1 cellular context compared by ENCODE assay signal in genomic region chr15:52294881-52295420, GRCh38.
A peak's percentile ranks its signal among the peaks of the same experiment; 100 is the strongest.
TF ChIP-seq lines count a peak whose summit lies in the region.

No MANE protein-coding gene starts in this region.

TF ChIP-seq in HepG2, 621 proteins besides CTCF, POLR2A, EP300 and RAD21 (continued from another document and continues in another):
- TF ChIP-seq ATRX (CRISPR knock-in tag; IDR thresholded peaks at IDR 0.05; ENCODE audit: borderline replicate concordance) (no peak), ZFP41 (CRISPR knock-in tag; IDR thresholded peaks at IDR 0.05; ENCODE audit: borderline replicate concordance) (0 out of 2 replicates have a peak, but pooled peaks have one; percentile 9), ZNF709 (CRISPR knock-in tag; IDR thresholded peaks at IDR 0.05) (no peak), ATF4 (CRISPR knock-in tag; IDR thresholded peaks at IDR 0.05) (no peak), ZNF768 (CRISPR knock-in tag; IDR thresholded peaks at IDR 0.05) (no peak), NR3C1 (CRISPR knock-in tag; IDR thresholded peaks at IDR 0.05) (no peak), MAZ (IDR thresholded peaks at IDR 0.05; ENCODE audit: borderline replicate concordance, low read depth, low read length) (no peak; the same call in 1 of the 2 replicates), MAZ (CRISPR knock-in tag; IDR thresholded peaks at IDR 0.05; ENCODE audit: low read depth) (no peak), MIXL1 (CRISPR knock-in tag; IDR thresholded peaks at IDR 0.05) (no peak), ZNF143 (CRISPR knock-in tag; IDR thresholded peaks at IDR 0.05) (no peak), SP4 (CRISPR knock-in tag; IDR thresholded peaks at IDR 0.05) (no peak), HOXA5 (CRISPR knock-in tag; IDR thresholded peaks at IDR 0.05) (no peak), ZNF503 (CRISPR knock-in tag; IDR thresholded peaks at IDR 0.05) (no peak), HDAC2 (CRISPR knock-in tag; IDR thresholded peaks at IDR 0.05) (0 out of 2 replicates have a peak, but pooled peaks have one; percentile 20), ZNF547 (CRISPR knock-in tag; IDR thresholded peaks at IDR 0.05) (no peak), ZNF407 (CRISPR knock-in tag; IDR thresholded peaks at IDR 0.05; ENCODE audit: not compliant biosample characterization) (no peak), TRIM24 (CRISPR knock-in tag; IDR thresholded peaks at IDR 0.05) (no peak), TAF1 (CRISPR knock-in tag; IDR thresholded peaks at IDR 0.05) (no peak), ZBTB42 (CRISPR knock-in tag; IDR thresholded peaks at IDR 0.05) (no peak), NCOA1 (CRISPR knock-in tag; IDR thresholded peaks at IDR 0.05) (no peak), MATR3 (CRISPR knock-in tag; IDR thresholded peaks at IDR 0.05) (no peak), ZNF557 (CRISPR knock-in tag; IDR thresholded peaks at IDR 0.05) (no peak), ZNF687 (CRISPR knock-in tag; IDR thresholded peaks at IDR 0.05) (peak; percentile 78), ZNF740 (CRISPR knock-in tag; IDR thresholded peaks at IDR 0.05) (no peak; the same call in 1 of the 2 replicates), SUZ12 (IDR thresholded peaks at IDR 0.05; ENCODE audit: low read depth, low read length) (no peak), CHD4 (IDR thresholded peaks at IDR 0.05; ENCODE audit: borderline replicate concordance, low read length) (no peak), ZBTB20 (CRISPR knock-in tag; IDR thresholded peaks at IDR 0.05; ENCODE audit: borderline replicate concordance, low read depth) (no peak), GLI4 (CRISPR knock-in tag; IDR thresholded peaks at IDR 0.05; ENCODE audit: borderline replicate concordance) (no peak), ZBTB40 (IDR thresholded peaks at IDR 0.05) (no peak), ZBTB40 (CRISPR knock-in tag; IDR thresholded peaks at IDR 0.05) (no peak), BATF2 (CRISPR knock-in tag; IDR thresholded peaks at IDR 0.05) (no peak)
